In the genomic region with DNA sequence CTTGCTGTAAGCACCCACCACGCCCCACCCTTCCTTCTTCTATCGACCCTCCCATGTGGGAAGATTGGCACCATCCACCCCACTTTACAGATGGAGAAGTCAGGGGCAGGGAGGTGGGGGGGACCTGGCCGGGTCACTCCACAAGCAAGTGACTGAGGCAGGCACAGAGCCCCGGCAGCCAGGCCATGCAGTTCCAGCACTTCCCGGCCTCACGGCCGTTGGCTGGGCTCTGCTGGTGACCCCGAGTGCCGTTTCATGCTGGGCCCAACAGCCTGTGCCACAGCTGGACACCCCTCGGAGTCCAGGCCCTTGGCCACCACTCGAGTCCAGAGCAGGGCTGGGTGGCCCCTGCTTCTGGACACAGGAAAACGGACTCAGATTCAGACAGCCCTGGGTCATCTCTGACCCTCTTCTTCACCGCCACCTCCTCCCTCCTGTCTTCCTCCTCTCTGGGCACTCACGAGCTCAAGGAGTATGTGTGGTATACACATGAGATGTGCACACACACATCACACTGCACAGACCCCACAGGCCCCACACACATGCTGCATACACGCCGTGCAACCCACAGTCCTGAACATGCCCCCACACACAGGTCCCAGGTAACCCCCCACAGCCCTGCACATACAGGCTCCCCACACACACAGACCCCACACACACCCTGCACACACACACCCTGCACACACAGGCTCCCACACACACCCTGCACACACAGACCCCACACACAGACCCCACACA, we compare ENCODE assay signal across 24 cellular contexts.
"Had no signal": no experiment of that assay in that cellular context is flagged by ENCODE, and none has a peak within 500 bp of the region (broad histone marks: within the 10 kb centered on the region; RNA-seq: fewer than 3 reads in every experiment).

No MANE protein-coding gene starts in this region.

- H3K27ac Mint-ChIP-seq: activated CD8-positive, alpha-beta memory T cell treated with anti-CD3 and anti-CD28 coated beads, Interleukin-2, amount 10 ng/mL, durations not matched to agents 7 days and 5 days; activated CD8-positive, alpha-beta T cell treated with anti-CD3 and anti-CD28 coated beads, Interleukin-2, amount 10 ng/mL, durations not matched to agents 7 days and 5 days; activated naive CD4-positive, alpha-beta T cell treated with anti-CD3 and anti-CD28 coated beads for 36 hours; activated naive CD8-positive, alpha-beta T cell treated with anti-CD3 and anti-CD28 coated beads for 36 hours; activated T-cell treated with anti-CD3 and anti-CD28 coated beads, Interleukin-2, amount 50 U/mL, for 24 hours; activated T-helper 1 cell treated with anti-CD3 and anti-CD28 coated beads, Interleukin-12 subunit alpha, Interleukin-12 subunit beta, Interleukin-2, Interleukin-4 antibody, amounts not matched to agents 30 ng/mL and 10 ng/mL and 1 ng/mL, durations not matched to agents 14 hours and 24 hours and 36 hours; T-helper 1 cell treated with Interleukin-12 subunit alpha and Interleukin-12 subunit beta and Interleukin-4 antibody, amounts not matched to agents 30 μg/mL and 1 μg/mL, for 36 hours had no signal

- H3K27me3 ChIP-seq: brain microvascular endothelial cell, MG63 had no signal

- H3K36me3 ChIP-seq: brain microvascular endothelial cell, MG63 had no signal

- H3K4me1 Mint-ChIP-seq: activated CD8-positive, alpha-beta memory T cell treated with anti-CD3 and anti-CD28 coated beads, Interleukin-2, amount 10 ng/mL, durations not matched to agents 7 days and 5 days; activated naive CD8-positive, alpha-beta T cell treated with anti-CD3 and anti-CD28 coated beads for 36 hours had no signal

- H3K36me3 Mint-ChIP-seq: activated CD8-positive, alpha-beta memory T cell treated with anti-CD3 and anti-CD28 coated beads, Interleukin-2, amount 10 ng/mL, durations not matched to agents 7 days and 5 days; activated naive CD8-positive, alpha-beta T cell treated with anti-CD3 and anti-CD28 coated beads for 36 hours had no signal

- H3K4me3 Mint-ChIP-seq: activated CD8-positive, alpha-beta memory T cell treated with anti-CD3 and anti-CD28 coated beads, Interleukin-2, amount 10 ng/mL, durations not matched to agents 7 days and 5 days; activated CD8-positive, alpha-beta T cell treated with anti-CD3 and anti-CD28 coated beads, Interleukin-2, amount 10 ng/mL, durations not matched to agents 7 days and 5 days; activated naive CD4-positive, alpha-beta T cell treated with anti-CD3 and anti-CD28 coated beads for 36 hours; activated naive CD8-positive, alpha-beta T cell treated with anti-CD3 and anti-CD28 coated beads for 36 hours; activated T-cell treated with anti-CD3 and anti-CD28 coated beads, Interleukin-2, amount 50 U/mL, for 24 hours; activated T-helper 1 cell treated with anti-CD3 and anti-CD28 coated beads, Interleukin-12 subunit alpha, Interleukin-12 subunit beta, Interleukin-2, Interleukin-4 antibody, amounts not matched to agents 30 ng/mL and 10 ng/mL and 1 ng/mL, durations not matched to agents 14 hours and 24 hours and 36 hours; T-helper 1 cell treated with Interleukin-12 subunit alpha and Interleukin-12 subunit beta and Interleukin-4 antibody, amounts not matched to agents 30 μg/mL and 1 μg/mL, for 36 hours had no signal

- H3K4me3 ChIP-seq: MG63 had no signal

- ATAC-seq: activated CD4-positive, CD25-positive, alpha-beta regulatory T cell treated with anti-CD3 and anti-CD28 coated beads, Interleukin-2, amount 50 U/mL, for 24 hours; activated CD8-positive, alpha-beta memory T cell treated with anti-CD3 and anti-CD28 coated beads, Interleukin-2, amount 10 ng/mL, durations not matched to agents 7 days and 5 days; activated CD8-positive, alpha-beta T cell treated with anti-CD3 and anti-CD28 coated beads, Interleukin-2, amount 10 ng/mL, durations not matched to agents 7 days and 5 days; Panc1 had no signal

- DNase-seq: activated CD4-positive, alpha-beta T cell treated with anti-CD3 and anti-CD28 coated beads for 4 hours; activated CD8-positive, alpha-beta memory T cell treated with anti-CD3 and anti-CD28 coated beads, Interleukin-2, amount 10 ng/mL, durations not matched to agents 7 days and 5 days; activated CD8-positive, alpha-beta T cell treated with anti-CD3 and anti-CD28 coated beads, Interleukin-2, amount 10 ng/mL, durations not matched to agents 7 days and 5 days; activated effector memory CD4-positive, alpha-beta T cell treated with anti-CD3 and anti-CD28 coated beads, Interleukin-2, amount 50 U/mL, for 16 hours; activated naive CD4-positive, alpha-beta T cell treated with anti-CD3 and anti-CD28 coated beads for 36 hours; activated naive CD8-positive, alpha-beta T cell treated with anti-CD3 and anti-CD28 coated beads for 36 hours; activated T-cell treated with anti-CD3 and anti-CD28 coated beads, Interleukin-2, amount 50 U/mL, for 24 hours; brain microvascular endothelial cell; MG63; MV-4-11; NCI-H1092 treated with DMSO at 0.1 percent for 48 hours; NCI-H1417 treated with DMSO at 0.1 percent for 48 hours; NCI-H1694; NCI-H2029; NCI-H510A treated with DMSO at 0.1 percent for 48 hours; NCI-H69; NK-92 treated with Interleukin-12 subunit alpha and Interleukin-12 subunit beta, amount 100 ng/mL, for 24 hours; OCI-M1; RPMI8226; SHP77 treated with DMSO at 0.1 percent for 48 hours had no signal

- H3K27ac ChIP-seq: brain microvascular endothelial cell had no signal

- H3K9me3 Mint-ChIP-seq: activated T-helper 1 cell treated with anti-CD3 and anti-CD28 coated beads, Interleukin-12 subunit alpha, Interleukin-12 subunit beta, Interleukin-2, Interleukin-4 antibody, amounts not matched to agents 30 ng/mL and 10 ng/mL and 1 ng/mL, durations not matched to agents 14 hours and 24 hours and 36 hours; T-helper 1 cell treated with Interleukin-12 subunit alpha and Interleukin-12 subunit beta and Interleukin-4 antibody, amounts not matched to agents 30 μg/mL and 1 μg/mL, for 36 hours had no signal
